8 cellular contexts compared by ENCODE assay signal in the genomic region with DNA sequence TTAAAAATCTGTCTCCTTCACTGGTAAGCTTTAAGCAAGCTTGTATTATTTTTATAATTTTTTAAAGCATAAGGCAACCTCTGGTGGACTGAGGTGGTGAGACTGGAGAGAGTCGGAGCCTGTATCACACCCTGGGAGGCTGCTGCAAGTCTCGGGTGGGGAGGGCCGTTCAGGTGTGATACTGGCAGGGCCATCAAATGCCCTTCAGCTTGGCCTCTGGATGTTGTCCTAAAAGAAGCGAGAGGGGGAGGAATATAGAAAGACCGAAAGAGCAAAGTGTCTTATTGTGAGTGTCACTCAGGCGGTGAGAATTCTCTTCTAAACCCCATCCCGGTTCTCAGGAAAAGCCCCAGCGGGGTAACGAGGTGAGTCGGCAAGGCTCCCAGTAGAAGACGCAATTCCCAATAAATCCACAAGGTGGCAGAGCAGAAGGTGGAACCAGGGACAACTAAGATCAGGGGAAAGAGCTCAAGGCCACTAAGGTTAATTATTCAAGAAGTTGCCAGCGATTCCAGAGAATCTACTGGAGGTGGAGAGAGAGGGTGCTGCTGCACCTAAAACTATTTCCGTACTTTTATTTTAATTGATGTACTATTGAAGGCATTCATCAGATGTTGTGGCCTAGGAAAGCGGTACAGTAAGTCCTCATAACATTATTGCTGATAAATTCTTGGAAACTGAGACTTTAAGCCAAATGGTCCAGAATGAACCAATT. TPM values are rescaled to one million over a fixed set of nuclear protein-coding genes. Genes with fewer than 3 reads are reported as not detected.
DNase-seq lines count a peak whose midpoint lies in the region; ATAC-seq and TF ChIP-seq lines count a peak whose summit lies in the region.

No MANE protein-coding gene starts in this region.

- no peaks in the 10 kb centered on the region for H3K27me3 Mint-ChIP-seq in activated T-helper 17 cell treated with anti-CD3 and anti-CD28 coated beads, Interleukin-2, amount 50 U/mL, for 72 hours

- H3K27ac ChIP-seq in foreskin keratinocyte (no peak overlapping the region), parathyroid adenoma (no peak overlapping the region), upper lobe of right lung (no peak overlapping the region)

- TF ChIP-seq CTCF in foreskin keratinocyte (conservative IDR thresholded peaks at IDR 0.05) (peak; percentile 87), parathyroid adenoma (IDR thresholded peaks at IDR 0.05) (peak; percentile 89), upper lobe of right lung (IDR thresholded peaks at IDR 0.05) (peak; percentile 91)

- H3K4me2 ChIP-seq in parathyroid adenoma (ENCODE audit: low read length): no peak overlapping the region

- H3K9me3 ChIP-seq in parathyroid adenoma (ENCODE audit: control insufficient read depth, low read length) (no peaks in the 10 kb centered on the region), upper lobe of right lung (no peaks in the 10 kb centered on the region)

- no peaks in the 10 kb centered on the region for H3K79me2 ChIP-seq in parathyroid adenoma

- no peaks in the 10 kb centered on the region for H3K36me3 Mint-ChIP-seq in activated T-helper 17 cell treated with anti-CD3 and anti-CD28 coated beads, Interleukin-2, amount 50 U/mL, for 72 hours (ENCODE audit: low read depth)

- intact Hi-C loops in upper lobe of right lung (cut with DNase I): loop anchor here (5.0 kb wide), 1 partner anchor 123 kb away; no protein-coding TSS in a partner anchor

- DNase-seq in DMS 273 (lab: John Stamatoyannopoulos, UW; ENCODE audit: unreplicated experiment) (peak; percentile 93), M059J (ENCODE audit: low read depth) (peak; percentile 73), SHP77 treated with DMSO at 0.1 percent for 48 hours (lab: John Stamatoyannopoulos, UW) (peak; percentile 27), foreskin keratinocyte (peak; percentile 39 to 66), upper lobe of right lung (no peak)

- H3K27me3 ChIP-seq in foreskin keratinocyte: no peaks in the 10 kb centered on the region
- no peaks in the 10 kb centered on the region for H3K27me3 ChIP-seq in parathyroid adenoma (ENCODE audit: control insufficient read depth, insufficient read depth, low read length)
- H3K27me3 ChIP-seq in upper lobe of right lung: no peaks in the 10 kb centered on the region

- H3K27ac Mint-ChIP-seq in activated T-helper 17 cell treated with anti-CD3 and anti-CD28 coated beads, Interleukin-2, amount 50 U/mL, for 72 hours: peak overlapping the region; percentile 71

- H3K9ac ChIP-seq in parathyroid adenoma: no peak overlapping the region

- H3K4me1 ChIP-seq in foreskin keratinocyte (no peaks in the 10 kb centered on the region), parathyroid adenoma (peaks cover 5% of the 10 kb centered on the region), upper lobe of right lung (peaks cover 7% of the 10 kb centered on the region)

- no peaks in the 10 kb centered on the region for H3K9me3 Mint-ChIP-seq in activated T-helper 17 cell treated with anti-CD3 and anti-CD28 coated beads, Interleukin-2, amount 50 U/mL, for 72 hours

- ATAC-seq in GM21529 (IDR thresholded peaks at IDR 0.05; ENCODE audit: unreplicated experiment) (peak; percentile 68), foreskin keratinocyte (peak; percentile 92), upper lobe of right lung (peak; percentile 97)
- ATAC-seq in activated T-helper 17 cell treated with anti-CD3 and anti-CD28 coated beads, Interleukin-2, amount 50 U/mL, for 72 hours (replicated peaks): peak; percentile 56

- H3K4me3 Mint-ChIP-seq in activated T-helper 17 cell treated with anti-CD3 and anti-CD28 coated beads, Interleukin-2, amount 50 U/mL, for 72 hours: peak overlapping the region; percentile 33

- H3K4me1 Mint-ChIP-seq in activated T-helper 17 cell treated with anti-CD3 and anti-CD28 coated beads, Interleukin-2, amount 50 U/mL, for 72 hours: peaks cover 19% of the 10 kb centered on the region

- peak overlapping the region; percentile 75 for H2AFZ ChIP-seq in parathyroid adenoma

- H3K36me3 ChIP-seq in parathyroid adenoma (ENCODE audit: control insufficient read depth, insufficient read depth, low read length) (no peaks in the 10 kb centered on the region), upper lobe of right lung (no peaks in the 10 kb centered on the region)

- H3K4me3 ChIP-seq in parathyroid adenoma (ENCODE audit: low read depth, low read length) (no peak overlapping the region), upper lobe of right lung (no peak overlapping the region)

RNA-seq across cellular contexts. Expression of a gene that starts 14.1 kb away (rescaled TPM):
- 0.32 TPM in 1 of 2 replicates, not detected in the other for total RNA-seq in M059J (2014; rRNA removed; shearing (Covaris generic))
- 1 to 10 TPM; 5.0 to 5.6 TPM for total RNA-seq in activated T-helper 17 cell treated with anti-CD3 and anti-CD28 coated beads, Interleukin-2, amount 50 U/mL, for 72 hours
- total RNA-seq in foreskin keratinocyte: 0.95 and 0.99 TPM in 2 replicates
- 0.79 and 0.91 TPM in 2 replicates for polyA plus RNA-seq in foreskin keratinocyte
- 3.8 TPM for total RNA-seq in upper lobe of right lung

RNA-seq across cellular contexts. Expression of a gene that starts 14.4 kb away (rescaled TPM):
- 0.25 and 0.81 TPM in 2 replicates for total RNA-seq in M059J (2014; rRNA removed; shearing (Covaris generic))
- total RNA-seq in activated T-helper 17 cell treated with anti-CD3 and anti-CD28 coated beads, Interleukin-2, amount 50 U/mL, for 72 hours: 10 to 100 TPM; 44.1 to 49.9 TPM
- 5.8 and 5.9 TPM in 2 replicates for total RNA-seq in foreskin keratinocyte
- 1.3 and 2.0 TPM in 2 replicates for polyA plus RNA-seq in foreskin keratinocyte
- total RNA-seq in upper lobe of right lung: 10.4 TPM
